In genomic region chr6:10643214-10643641, GRCh38 we compare ENCODE assay signal across 11 cellular contexts. TPM values are rescaled to one million over a fixed set of nuclear protein-coding genes. Genes with fewer than 3 reads are reported as not detected.
DNase-seq lines count a peak whose midpoint lies in the region; ATAC-seq and TF ChIP-seq lines count a peak whose summit lies in the region.
"Had no signal": no experiment of that assay in that cellular context is flagged by ENCODE, and none has a peak within 500 bp of the region (broad histone marks: within the 10 kb centered on the region; RNA-seq: fewer than 3 reads in every experiment).

No MANE protein-coding gene starts in this region.

- DNase-seq in AML-193 (lab: John Stamatoyannopoulos, UW) (peak; percentile 97), SIG-M5 (lab: John Stamatoyannopoulos, UW) (peak; percentile 78), colonic mucosa (no peak), LoVo (ENCODE audit: low spot score) (no peak)
- no peak for DNase-seq in activated CD4-positive, CD25-positive, alpha-beta regulatory T cell treated with anti-CD3 and anti-CD28 coated beads, Interleukin-2, amount 50 U/mL, for 72 hours
- no peak for DNase-seq in effector CD4-positive, alpha-beta T cell
- DNase-seq: pancreas had no signal

- no peak for TF ChIP-seq CTCF in colonic mucosa (IDR thresholded peaks at IDR 0.05)

- H3K9me3 ChIP-seq in colonic mucosa: no peaks in the 10 kb centered on the region
- H3K9me3 ChIP-seq: pancreas had no signal

- intact Hi-C loops in colonic mucosa (cut with DNase I): no loop called here

- H3K36me3 ChIP-seq in colonic mucosa: no peaks in the 10 kb centered on the region
- H3K36me3 ChIP-seq: pancreas had no signal

- H3K9ac ChIP-seq in colonic mucosa (ENCODE audit: low read depth in 2 of 2, low read length in 2 of 2): no peak overlapping the region

- no peak overlapping the region for H3K27ac ChIP-seq in colonic mucosa
- H3K27ac ChIP-seq: pancreas, VCaP had no signal

- H3K27me3 ChIP-seq in colonic mucosa: no peaks in the 10 kb centered on the region

- no peak overlapping the region for H3K4me3 ChIP-seq in colonic mucosa
- H3K4me3 ChIP-seq: pancreas had no signal

- ATAC-seq in GM19351 (IDR thresholded peaks at IDR 0.05; ENCODE audit: unreplicated experiment): peak; percentile 97
- peak; percentile 94 for ATAC-seq in HG03103 (IDR thresholded peaks at IDR 0.05; ENCODE audit: low read depth, unreplicated experiment)
- ATAC-seq: activated naive CD4-positive, alpha-beta T cell treated with anti-CD3 and anti-CD28 coated beads, Interleukin-2, amount 50 U/mL, for 72 hours had no signal

- no peaks in the 10 kb centered on the region for H3K4me1 ChIP-seq in colonic mucosa

RNA-seq across cellular contexts. Expression of gene C6orf52, which starts 51.2 kb away (rescaled TPM):
- total RNA-seq in colonic mucosa: under 1 TPM; 0.69 to 0.99 TPM

RNA-seq across cellular contexts. Expression of gene PAK1IP1, which starts 51.5 kb away (rescaled TPM):
- 10 to 100 TPM in 1 of 2 donors, 1 to 10 TPM in 1; 6.6 to 16.3 TPM for total RNA-seq in colonic mucosa

Comparison
In these comparisons a context has a peak if more than half of its experiments do, and no peak if none do; other contexts are left out.
1. DNase-seq: peak in AML-193 (2 of 2) and SIG-M5 (single experiment); none in activated CD4-positive, CD25-positive, alpha-beta regulatory T cell treated with anti-CD3 and anti-CD28 coated beads, Interleukin-2, amount 50 U/mL, for 72 hours (single experiment), colonic mucosa (single experiment), LoVo (single experiment) and effector CD4-positive, alpha-beta T cell (single experiment).